1 cellular context compared by ENCODE assay signal in genomic region chr22:21952586-21953571, GRCh38.
TF ChIP-seq lines count a peak whose summit lies in the region.

PPM1F (minus strand) TSS chr22:21952848; CDS start chr22:21946048, 6,800 bp downstream.

TF ChIP-seq in K562, 482 proteins besides CTCF, POLR2A, EP300 and RAD21 (continued from another document and continues in another):
- TF ChIP-seq ZHX1 (conservative IDR thresholded peaks at IDR 0.05; ENCODE audit: low read length) (peak; percentile 23), TAF7 (tag; IDR thresholded peaks at IDR 0.05) (no peak), TCF3 (CRISPR knock-in tag; IDR thresholded peaks at IDR 0.05) (no peak), ZMIZ1 (IDR thresholded peaks at IDR 0.05; ENCODE audit: low read depth in 2 of 2, low read length in 2 of 2) (peak; percentile 57 to 85; a peak in 3 of 4 replicates), HMG20B (CRISPR knock-in tag; IDR thresholded peaks at IDR 0.05) (no peak), SLC30A9 (CRISPR knock-in tag; IDR thresholded peaks at IDR 0.05) (no peak), SP1 (CRISPR knock-in tag; IDR thresholded peaks at IDR 0.05) (no peak), ZNF140 (CRISPR knock-in tag; IDR thresholded peaks at IDR 0.05) (no peak), CEBPZ (IDR thresholded peaks at IDR 0.05; ENCODE audit: borderline replicate concordance, low read depth, low read length) (peak; percentile 70), ZFP36 (IDR thresholded peaks at IDR 0.05; ENCODE audit: low read depth, low read length, partially characterized antibody) (peak; percentile 69), JUN (IDR thresholded peaks at IDR 0.05; ENCODE audit: borderline replicate concordance, low read depth, low read length) (peak; percentile 85), JUN (CRISPR knock-in tag; IDR thresholded peaks at IDR 0.05; ENCODE audit: borderline replicate concordance) (no peak), POLR2B (IDR thresholded peaks at IDR 0.05; ENCODE audit: low read depth, partially characterized antibody) (no peak), FOXO4 (CRISPR knock-in tag; IDR thresholded peaks at IDR 0.05) (no peak), SREBF1 (IDR thresholded peaks at IDR 0.05; ENCODE audit: borderline replicate concordance, low read depth, low read length) (peak; percentile 86), GTF2F1 (IDR thresholded peaks at IDR 0.05; ENCODE audit: low read depth, low read length) (peak; percentile 93), ZNF512 (tag; IDR thresholded peaks at IDR 0.05) (no peak), NFRKB (IDR thresholded peaks at IDR 0.05; ENCODE audit: low read depth) (no peak), E2F1 (CRISPR knock-in tag; IDR thresholded peaks at IDR 0.05) (peak; percentile 76; the same call in 1 of the 2 replicates), HES1 (IDR thresholded peaks at IDR 0.05; ENCODE audit: low read depth) (no peak), ARID3B (CRISPR knock-in tag; IDR thresholded peaks at IDR 0.05; ENCODE audit: borderline replicate concordance) (no peak)
